In the genomic region with DNA sequence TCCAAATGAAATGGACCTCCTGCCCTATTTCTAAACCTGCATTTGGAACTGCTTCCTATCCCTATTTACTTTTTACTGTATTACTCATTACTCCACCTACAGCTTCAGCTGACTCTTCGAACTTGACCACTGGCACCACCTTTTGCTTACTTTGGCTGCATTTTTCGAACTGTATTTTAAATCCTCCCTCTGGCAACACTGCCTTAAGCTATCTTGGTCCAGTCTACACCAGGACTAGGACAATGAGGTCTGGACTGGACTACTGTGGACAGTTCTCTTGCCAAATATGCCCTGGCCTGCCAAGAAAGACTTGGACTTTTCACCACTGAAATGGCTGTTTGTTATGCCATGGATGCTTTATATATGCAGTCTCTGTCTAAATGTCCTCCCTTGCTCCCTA, we compare ENCODE assay signal across 20 cellular contexts.
DNase-seq lines count a peak whose midpoint lies in the region; ATAC-seq, FAIRE-seq and TF ChIP-seq lines count a peak whose summit lies in the region.
"Had no signal": no experiment of that assay in that cellular context is flagged by ENCODE, and none has a peak within 500 bp of the region (broad histone marks: within the 10 kb centered on the region; RNA-seq: fewer than 3 reads in every experiment).

No MANE protein-coding gene starts in this region.

- peaks cover 5 to 30% (median 25%) of the 10 kb centered on the region in 4 donors for H3K4me1 ChIP-seq in liver (ENCODE audit: control insufficient read depth in 4 of 4, insufficient read depth in 4 of 4, low read length in 3 of 4)
- 0 out of 2 replicates have a peak, but pooled peaks cover 5% of the 10 kb centered on the region for H3K4me1 ChIP-seq in HepG2 (ENCODE audit: insufficient read depth, low read length)
- H3K4me1 ChIP-seq: ascending aorta, HAP-1 had no signal

- 31% methylated on average over 2 of the region's 2 CpGs for WGBS in liver
- WGBS in HepG2 (ENCODE audit: low lambda C conversion rate): 0% methylated on average over 2 of the region's 2 CpGs

- TF ChIP-seq EP300 in HepG2 (IDR thresholded peaks at IDR 0.05; ENCODE audit: low read depth in 2 of 2, low read length in 2 of 2) (no peak), HepG2 (CRISPR knock-in tag; IDR thresholded peaks at IDR 0.05; ENCODE audit: borderline replicate concordance) (no peak)

- no peaks in the 10 kb centered on the region for H3K36me3 Mint-ChIP-seq in Calu3 (ENCODE audit: insufficient read depth, unreplicated experiment)
- H3K36me3 Mint-ChIP-seq: CD14-positive monocyte had no signal

- TF ChIP-seq RAD21 in liver (IDR thresholded peaks at IDR 0.05) (peak; percentile 61 to 75), HepG2 (CRISPR knock-in tag; IDR thresholded peaks at IDR 0.05) (no peak)

- POLR2A ChIA-PET in HepG2 (lab: Yijun Ruan, JAX): no interaction called here

- intact Hi-C loops in HepG2 (cut with micrococcal nuclease; ENCODE audit: unreplicated experiment) (no loop called here), Calu3 (cut with micrococcal nuclease; ENCODE audit: unreplicated experiment) (loop anchor here (10.0 kb wide), 2 partner anchors 177 to 433 kb away; no protein-coding TSS in a partner anchor)

- TF ChIP-seq POLR2A in HepG2 (IDR thresholded peaks at IDR 0.05; ENCODE audit: insufficient read depth in 1 of 2, low read depth in 2 of 2, low read length in 2 of 2): no peak

- no peak overlapping the region for H3K27ac Mint-ChIP-seq in Calu3 (ENCODE audit: unreplicated experiment)
- H3K27ac Mint-ChIP-seq: activated CD8-positive, alpha-beta T cell treated with anti-CD3 and anti-CD28 coated beads, Interleukin-2, amount 10 ng/mL, durations not matched to agents 7 days and 5 days; activated naive CD4-positive, alpha-beta T cell treated with anti-CD3 and anti-CD28 coated beads, Interleukin-2, amount 10 ng/mL, durations not matched to agents 7 days and 5 days; activated T-cell treated with anti-CD3 and anti-CD28 coated beads, Interleukin-2, amount 50 U/mL, for 24 hours; CD14-positive monocyte had no signal

- TF ChIP-seq CTCF in liver (IDR thresholded peaks at IDR 0.05; ENCODE audit: low read depth, low read length, missing input control) (no peak), HepG2 (CRISPR knock-in tag; IDR thresholded peaks at IDR 0.05) (no peak), Calu3 (IDR thresholded peaks at IDR 0.05; ENCODE audit: unreplicated experiment) (no peak)

- no peaks in the 10 kb centered on the region for H3K36me3 ChIP-seq in liver (ENCODE audit: control insufficient read depth in 4 of 4, insufficient read depth in 3 of 4, low read depth in 1 of 4, low read length in 3 of 4)
- no peaks in the 10 kb centered on the region for H3K36me3 ChIP-seq in HepG2 (replicated peaks in 1 of 2; ENCODE audit: control insufficient read depth in 1 of 2, insufficient read depth in 2 of 2, low read length in 2 of 2)
- H3K36me3 ChIP-seq: ascending aorta, HAP-1 had no signal

- H3K27me3 ChIP-seq in liver (ENCODE audit: control insufficient read depth in 4 of 4, insufficient read depth in 4 of 4, low read length in 3 of 4) (no peaks in the 10 kb centered on the region), HepG2 (ENCODE audit: control insufficient read depth in 1 of 2, insufficient read depth in 2 of 2, low read length in 2 of 2) (no peaks in the 10 kb centered on the region)
- H3K27me3 ChIP-seq: ascending aorta had no signal

- H3K4me1 Mint-ChIP-seq in Calu3 (ENCODE audit: low read depth, unreplicated experiment): peaks cover 12% of the 10 kb centered on the region
- H3K4me1 Mint-ChIP-seq: activated naive CD4-positive, alpha-beta T cell treated with anti-CD3 and anti-CD28 coated beads, Interleukin-2, amount 10 ng/mL, durations not matched to agents 7 days and 5 days; CD14-positive monocyte had no signal

- no peak overlapping the region for H2AFZ ChIP-seq in HepG2 (ENCODE audit: low read length)

- no peak overlapping the region for H3K4me2 ChIP-seq in HepG2 (ENCODE audit: low read depth, low read length)

- DNase-seq in HepG2 (ENCODE audit: low spot score) (no peak), cerebellar cortex (ENCODE audit: low spot score) (peak; percentile 36), kidney tubule cell (ENCODE audit: low spot score) (peak; percentile 24), NCI-H2227 treated with DMSO at 0.1 percent for 48 hours (lab: John Stamatoyannopoulos, UW) (no peak), activated gamma-delta T cell (lab: John Stamatoyannopoulos, UW) (no peak), Calu3 (no peak), MV-4-11 (lab: John Stamatoyannopoulos, UW) (no peak)
- DNase-seq: activated CD8-positive, alpha-beta T cell treated with anti-CD3 and anti-CD28 coated beads, Interleukin-2, amount 10 ng/mL, durations not matched to agents 7 days and 5 days; activated naive CD4-positive, alpha-beta T cell treated with anti-CD3 and anti-CD28 coated beads, Interleukin-2, amount 10 ng/mL, durations not matched to agents 7 days and 5 days; activated T-cell treated with anti-CD3 and anti-CD28 coated beads, Interleukin-2, amount 50 U/mL, for 24 hours; DMS153; NCI-H1436; T-helper 2 cell had no signal

- H3K4me3 ChIP-seq in liver (ENCODE audit: low read depth in 1 of 3, low read length in 3 of 3): no peak overlapping the region
- no peak overlapping the region for H3K4me3 ChIP-seq in HepG2 (replicated peaks in 1 of 3; ENCODE audit: insufficient read depth in 1 of 3, low read depth in 2 of 3, low read length in 3 of 3)
- H3K4me3 ChIP-seq: ascending aorta, coronary artery, HAP-1, skin epidermis had no signal

- H3K9me3 Mint-ChIP-seq in Calu3 (ENCODE audit: low read depth, unreplicated experiment): peaks cover 7% of the 10 kb centered on the region
- H3K9me3 Mint-ChIP-seq: activated naive CD4-positive, alpha-beta T cell treated with anti-CD3 and anti-CD28 coated beads, Interleukin-2, amount 10 ng/mL, durations not matched to agents 7 days and 5 days had no signal

- H3K27ac ChIP-seq in liver (ENCODE audit: low read depth in 1 of 2, low read length in 2 of 2): peak overlapping the region; percentile 80 to 91
- H3K27ac ChIP-seq in HepG2 (ENCODE audit: extremely low read length, insufficient read depth, low read length): no peak overlapping the region
- H3K27ac ChIP-seq: ascending aorta, coronary artery had no signal

- H3K27me3 Mint-ChIP-seq in Calu3 (ENCODE audit: unreplicated experiment): no peaks in the 10 kb centered on the region
- H3K27me3 Mint-ChIP-seq: activated naive CD4-positive, alpha-beta T cell treated with anti-CD3 and anti-CD28 coated beads, Interleukin-2, amount 10 ng/mL, durations not matched to agents 7 days and 5 days; activated T-cell treated with anti-CD3 and anti-CD28 coated beads, Interleukin-2, amount 50 U/mL, for 24 hours had no signal

- no peak overlapping the region for H3K9ac ChIP-seq in liver (ENCODE audit: low read depth in 1 of 2, low read length in 2 of 2)
- no peak overlapping the region for H3K9ac ChIP-seq in HepG2 (ENCODE audit: insufficient read depth, low read depth, low read length)

- CTCF ChIA-PET in HepG2 (lab: Yijun Ruan, JAX; ENCODE audit: low intra/inter-chr PET ratio, low total read pairs) (no interaction called here), Calu3 (lab: Charles Lee) (no interaction called here)

- no peak overlapping the region for H3K4me3 Mint-ChIP-seq in Calu3 (ENCODE audit: low read depth, unreplicated experiment)
- H3K4me3 Mint-ChIP-seq: activated CD8-positive, alpha-beta T cell treated with anti-CD3 and anti-CD28 coated beads, Interleukin-2, amount 10 ng/mL, durations not matched to agents 7 days and 5 days; activated naive CD4-positive, alpha-beta T cell treated with anti-CD3 and anti-CD28 coated beads, Interleukin-2, amount 10 ng/mL, durations not matched to agents 7 days and 5 days; activated T-cell treated with anti-CD3 and anti-CD28 coated beads, Interleukin-2, amount 50 U/mL, for 24 hours; CD14-positive monocyte had no signal

- BruUV-seq in HepG2 (replicated peaks; lab: Mats Ljungman, UMichigan) (no TSS peak), Calu3 (replicated peaks; lab: Mats Ljungman, UMichigan) (no TSS peak)

- H3K9me3 ChIP-seq in liver (ENCODE audit: control insufficient read depth in 4 of 4, low read length in 3 of 4) (peaks cover 0 to 3% (median 0%) of the 10 kb centered on the region in 4 donors), HepG2 (ENCODE audit: low read length) (no peaks in the 10 kb centered on the region)
- H3K9me3 ChIP-seq: ascending aorta, HAP-1 had no signal

- H4K20me1 ChIP-seq in HepG2 (ENCODE audit: insufficient read depth, low read length): no peaks in the 10 kb centered on the region

- H3K79me2 ChIP-seq in HepG2 (ENCODE audit: insufficient read depth, low read length): no peaks in the 10 kb centered on the region

- FAIRE-seq in HepG2 (lab: Jason Lieb, UNC): no peak

- no peak for ATAC-seq in HepG2
- ATAC-seq: activated CD8-positive, alpha-beta T cell treated with anti-CD3 and anti-CD28 coated beads, Interleukin-2, amount 10 ng/mL, durations not matched to agents 7 days and 5 days; Panc1 had no signal

- in situ Hi-C loops in HepG2 (cut with HindIII; ENCODE audit: extremely low pct_ligation_motif_present, low pct_unique_long_range_greater_than_20kb): loop anchor here (10.0 kb wide), 2 partner anchors 327 to 757 kb away; partner anchors contain the start of gene BTG1

TF ChIP-seq in liver, 16 proteins besides CTCF, POLR2A, EP300 and RAD21 (continues in another document):
- peak; percentile 92 for TF ChIP-seq HNF4G (IDR thresholded peaks at IDR 0.05)
- peak; percentile 88 for TF ChIP-seq TAF1 (conservative IDR thresholded peaks at IDR 0.05)
- peak; percentile 88 to 90 for TF ChIP-seq JUND (IDR thresholded peaks at IDR 0.05)
- TF ChIP-seq EGR1 (IDR thresholded peaks at IDR 0.05; ENCODE audit: low read depth in 2 of 2): peak in 1 of 2 donors; percentile 72

TF ChIP-seq in HepG2, 621 proteins besides CTCF, POLR2A, EP300 and RAD21:
- TF ChIP-seq HDAC6 (IDR thresholded peaks at IDR 0.05; ENCODE audit: low read depth, low read length): no peak
- TF ChIP-seq, protein P1, sequence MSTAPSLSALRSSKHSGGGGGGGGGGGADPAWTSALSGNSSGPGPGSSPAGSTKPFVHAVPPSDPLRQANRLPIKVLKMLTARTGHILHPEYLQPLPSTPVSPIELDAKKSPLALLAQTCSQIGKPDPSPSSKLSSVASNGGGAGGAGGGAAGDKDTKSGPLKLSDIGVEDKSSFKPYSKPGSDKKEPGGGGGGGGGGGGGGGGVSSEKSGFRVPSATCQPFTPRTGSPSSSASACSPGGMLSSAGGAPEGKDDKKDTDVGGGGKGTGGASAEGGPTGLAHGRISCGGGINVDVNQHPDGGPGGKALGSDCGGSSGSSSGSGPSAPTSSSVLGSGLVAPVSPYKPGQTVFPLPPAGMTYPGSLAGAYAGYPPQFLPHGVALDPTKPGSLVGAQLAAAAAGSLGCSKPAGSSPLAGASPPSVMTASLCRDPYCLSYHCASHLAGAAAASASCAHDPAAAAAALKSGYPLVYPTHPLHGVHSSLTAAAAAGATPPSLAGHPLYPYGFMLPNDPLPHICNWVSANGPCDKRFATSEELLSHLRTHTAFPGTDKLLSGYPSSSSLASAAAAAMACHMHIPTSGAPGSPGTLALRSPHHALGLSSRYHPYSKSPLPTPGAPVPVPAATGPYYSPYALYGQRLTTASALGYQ (CRISPR knock-in tag; IDR thresholded peaks at IDR 0.05): no peak
- no peak for TF ChIP-seq ZBTB38 (CRISPR knock-in tag; IDR thresholded peaks at IDR 0.05)
- no peak for TF ChIP-seq ZNF460 (CRISPR knock-in tag; IDR thresholded peaks at IDR 0.05; ENCODE audit: borderline replicate concordance)

Comparison
In these comparisons a context has a peak if more than half of its experiments do, and no peak if none do; other contexts are left out.
1. DNase-seq: peak in cerebellar cortex (single experiment) and kidney tubule cell (single experiment); none in HepG2 (single experiment), NCI-H2227 treated with DMSO at 0.1 percent for 48 hours (single experiment), activated gamma-delta T cell (single experiment), Calu3 (single experiment) and MV-4-11 (single experiment).